ENCODE assay signal across 1 cellular context in genomic region chr12:122184522-122184921, GRCh38.
TF ChIP-seq lines count a peak whose summit lies in the region.

No MANE protein-coding gene starts in this region.

TF ChIP-seq in GM12878, 131 proteins besides CTCF, POLR2A, EP300 and RAD21:
- 0 out of 2 replicates have a peak, but pooled peaks have one; percentile 5 for TF ChIP-seq CREM (IDR thresholded peaks at IDR 0.05; ENCODE audit: low read depth)
- TF ChIP-seq CHD4 (IDR thresholded peaks at IDR 0.05), result no peak
- 0 out of 2 replicates have a peak, but pooled peaks have one; percentile 36 for TF ChIP-seq PAX5 (IDR thresholded peaks at IDR 0.05; ENCODE audit: borderline replicate concordance, low read depth, low read length)
- no peak for TF ChIP-seq HCFC1 (IDR thresholded peaks at IDR 0.05; ENCODE audit: low read length)
- no peak for TF ChIP-seq EZH2 (IDR thresholded peaks at IDR 0.05; ENCODE audit: borderline replicate concordance, control insufficient read depth, low read depth, low read length)
- no peak for TF ChIP-seq SP1 (IDR thresholded peaks at IDR 0.05; ENCODE audit: low read depth, low read length)
- TF ChIP-seq MTA2 (IDR thresholded peaks at IDR 0.05; ENCODE audit: low read depth), result no peak
- TF ChIP-seq IKZF2 (IDR thresholded peaks at IDR 0.05), result no peak
- peak in 1 of 2 experiments; percentile 40; a peak in 1 of 4 replicates for TF ChIP-seq BHLHE40 (IDR thresholded peaks at IDR 0.05; ENCODE audit: borderline replicate concordance in 1 of 2, low read depth in 2 of 2, low read length in 1 of 2)
- TF ChIP-seq ATF2 (IDR thresholded peaks at IDR 0.05; ENCODE audit: low read length), result no peak
- TF ChIP-seq, protein P1, sequence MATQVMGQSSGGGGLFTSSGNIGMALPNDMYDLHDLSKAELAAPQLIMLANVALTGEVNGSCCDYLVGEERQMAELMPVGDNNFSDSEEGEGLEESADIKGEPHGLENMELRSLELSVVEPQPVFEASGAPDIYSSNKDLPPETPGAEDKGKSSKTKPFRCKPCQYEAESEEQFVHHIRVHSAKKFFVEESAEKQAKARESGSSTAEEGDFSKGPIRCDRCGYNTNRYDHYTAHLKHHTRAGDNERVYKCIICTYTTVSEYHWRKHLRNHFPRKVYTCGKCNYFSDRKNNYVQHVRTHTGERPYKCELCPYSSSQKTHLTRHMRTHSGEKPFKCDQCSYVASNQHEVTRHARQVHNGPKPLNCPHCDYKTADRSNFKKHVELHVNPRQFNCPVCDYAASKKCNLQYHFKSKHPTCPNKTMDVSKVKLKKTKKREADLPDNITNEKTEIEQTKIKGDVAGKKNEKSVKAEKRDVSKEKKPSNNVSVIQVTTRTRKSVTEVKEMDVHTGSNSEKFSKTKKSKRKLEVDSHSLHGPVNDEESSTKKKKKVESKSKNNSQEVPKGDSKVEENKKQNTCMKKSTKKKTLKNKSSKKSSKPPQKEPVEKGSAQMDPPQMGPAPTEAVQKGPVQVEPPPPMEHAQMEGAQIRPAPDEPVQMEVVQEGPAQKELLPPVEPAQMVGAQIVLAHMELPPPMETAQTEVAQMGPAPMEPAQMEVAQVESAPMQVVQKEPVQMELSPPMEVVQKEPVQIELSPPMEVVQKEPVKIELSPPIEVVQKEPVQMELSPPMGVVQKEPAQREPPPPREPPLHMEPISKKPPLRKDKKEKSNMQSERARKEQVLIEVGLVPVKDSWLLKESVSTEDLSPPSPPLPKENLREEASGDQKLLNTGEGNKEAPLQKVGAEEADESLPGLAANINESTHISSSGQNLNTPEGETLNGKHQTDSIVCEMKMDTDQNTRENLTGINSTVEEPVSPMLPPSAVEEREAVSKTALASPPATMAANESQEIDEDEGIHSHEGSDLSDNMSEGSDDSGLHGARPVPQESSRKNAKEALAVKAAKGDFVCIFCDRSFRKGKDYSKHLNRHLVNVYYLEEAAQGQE (IDR thresholded peaks at IDR 0.05; ENCODE audit: low read depth, low read length), result no peak
